Comparison of ENCODE assay signal across 4 cellular contexts in genomic region chr15:44801797-44802196, GRCh38.
"Had no signal": no experiment of that assay in that cellular context is flagged by ENCODE, and none has a peak within 500 bp of the region (broad histone marks: within the 10 kb centered on the region; RNA-seq: fewer than 3 reads in every experiment).

No MANE protein-coding gene starts in this region.

- DNase-seq: H9, HCEC 1CT, IMR-90 had no signal

- ATAC-seq: GM23338 had no signal

- H3K4me3 ChIP-seq: GM23338 had no signal
